In genomic region chr10:124481717-124482116, GRCh38 we compare ENCODE assay signal across 28 cellular contexts. TPM values are rescaled to one million over a fixed set of nuclear protein-coding genes. Genes with fewer than 3 reads are reported as not detected.
DNase-seq lines count a peak whose midpoint lies in the region; ATAC-seq and TF ChIP-seq lines count a peak whose summit lies in the region.
"Had no signal": no experiment of that assay in that cellular context is flagged by ENCODE, and none has a peak within 500 bp of the region (broad histone marks: within the 10 kb centered on the region; RNA-seq: fewer than 3 reads in every experiment).

No MANE protein-coding gene starts in this region.

- H3K79me2 ChIP-seq in neural progenitor cell (ENCODE audit: low read depth): no peaks in the 10 kb centered on the region

- peaks cover 9% of the 10 kb centered on the region for H3K9me3 Mint-ChIP-seq in Caco-2 (ENCODE audit: unreplicated experiment)
- H3K9me3 Mint-ChIP-seq in central memory CD8-positive, alpha-beta T cell: no peaks in the 10 kb centered on the region
- peaks cover 2% of the 10 kb centered on the region for H3K9me3 Mint-ChIP-seq in neural progenitor cell

- H3K36me3 Mint-ChIP-seq in Caco-2 (ENCODE audit: insufficient read depth, unreplicated experiment) (peaks cover 22% of the 10 kb centered on the region), neural progenitor cell (peaks cover 1% of the 10 kb centered on the region)
- H3K36me3 Mint-ChIP-seq in central memory CD8-positive, alpha-beta T cell (ENCODE audit: insufficient read depth): peaks cover 6% of the 10 kb centered on the region

- DNase-seq in Caco-2 (no peak), neural progenitor cell (ENCODE audit: low spot score) (no peak), NCI-H2107 treated with DMSO at 0.1 percent for 48 hours (lab: John Stamatoyannopoulos, UW; ENCODE audit: unreplicated experiment) (no peak), nucleus accumbens (lab: John Stamatoyannopoulos, UW) (no peak)
- no peak for DNase-seq in central memory CD8-positive, alpha-beta T cell (ENCODE audit: low spot score in 2 of 2)
- DNase-seq in stimulated activated CD4-positive, alpha-beta T cell treated with anti-CD3 and anti-CD28 coated beads, Interleukin-4, amount 100 ng/mL, for 24 hours: no peak
- DNase-seq: 8988T, ACHN, BE2C, DMS153, GM23248, MG63, NCI-H1105 treated with DMSO at 0.1 percent for 48 hours, NCI-H146, NCI-H1930, NCI-H2107, NCI-H446 treated with DMSO at 0.1 percent for 48 hours, NCI-H526, Right ventricle myocardium superior, RPMI8226 had no signal

- H3K4me1 Mint-ChIP-seq in Caco-2 (ENCODE audit: low read depth, unreplicated experiment) (peaks cover 23% of the 10 kb centered on the region), neural progenitor cell (peaks cover 24% of the 10 kb centered on the region)
- H3K4me1 Mint-ChIP-seq in central memory CD8-positive, alpha-beta T cell: peaks cover 10% of the 10 kb centered on the region
- H3K4me1 Mint-ChIP-seq: CD14-positive monocyte had no signal

- peaks cover 5% of the 10 kb centered on the region for H3F3A ChIP-seq in neural progenitor cell (ENCODE audit: low read depth)

- TF ChIP-seq CTCF in Caco-2 (IDR thresholded peaks at IDR 0.05; ENCODE audit: insufficient read depth in 1 of 2, low read depth in 1 of 2, low read length in 1 of 2, severe bottlenecking in 1 of 2, unreplicated experiment in 1 of 2) (no peak), HEK293 (tag by site-specific recombination; IDR thresholded peaks at IDR 0.05) (no peak), neural progenitor cell (IDR thresholded peaks at IDR 0.05) (no peak)

- peaks cover 9% of the 10 kb centered on the region for H4K20me1 ChIP-seq in neural progenitor cell (ENCODE audit: low read depth)

- H3K4me3 ChIP-seq in Caco-2 (ENCODE audit: low read depth, low read length) (no peak overlapping the region), HEK293 (ENCODE audit: low read depth, low read length) (no peak overlapping the region), neural progenitor cell (no peak overlapping the region)
- H3K4me3 ChIP-seq: GM23248, MG63, SJSA1 had no signal

- POLR2A ChIA-PET in Caco-2 (lab: Charles Lee) (no interaction called here), HEK293 (lab: Yijun Ruan, JAX) (no interaction called here)

- peaks cover 2% of the 10 kb centered on the region for H3K36me3 ChIP-seq in Caco-2 (ENCODE audit: control insufficient read depth, insufficient read depth, low read length)
- no peaks in the 10 kb centered on the region for H3K36me3 ChIP-seq in HEK293 (ENCODE audit: control insufficient read depth in 2 of 2, insufficient read depth in 1 of 2, low read length in 2 of 2)
- no peaks in the 10 kb centered on the region for H3K36me3 ChIP-seq in neural progenitor cell
- H3K36me3 ChIP-seq: BE2C, MG63, SJSA1 had no signal

- H3K27ac ChIP-seq in HEK293 (ENCODE audit: extremely low read depth, low read depth, low read length): no peak overlapping the region
- H3K27ac ChIP-seq in neural progenitor cell: no peak overlapping the region
- H3K27ac ChIP-seq: GM23248, HL-60, SJSA1 had no signal

- no peaks in the 10 kb centered on the region for H3K27me3 Mint-ChIP-seq in Caco-2 (ENCODE audit: insufficient read depth, unreplicated experiment)
- no peaks in the 10 kb centered on the region for H3K27me3 Mint-ChIP-seq in central memory CD8-positive, alpha-beta T cell
- peaks cover 9% of the 10 kb centered on the region for H3K27me3 Mint-ChIP-seq in neural progenitor cell (ENCODE audit: insufficient read depth, low read depth)

- intact Hi-C loops in Caco-2 (cut with micrococcal nuclease; ENCODE audit: unreplicated experiment): no loop called here

- peak overlapping the region; percentile 36 for H3K27ac Mint-ChIP-seq in Caco-2 (ENCODE audit: unreplicated experiment)
- H3K27ac Mint-ChIP-seq in central memory CD8-positive, alpha-beta T cell (ENCODE audit: low read depth): peak overlapping the region; percentile 58
- H3K27ac Mint-ChIP-seq in neural progenitor cell: peak overlapping the region; percentile 82

- H3K9ac ChIP-seq in neural progenitor cell: no peak overlapping the region
- H3K9ac ChIP-seq: GM23248 had no signal

- ATAC-seq in central memory CD8-positive, alpha-beta T cell (replicated peaks; ENCODE audit: extremely low read depth, poor library complexity, severe bottlenecking): no peak
- ATAC-seq in GM19324 (IDR thresholded peaks at IDR 0.05; ENCODE audit: low FRiP score, unreplicated experiment): no peak
- ATAC-seq: HCT116, HepG2 had no signal

- H3K4me3 Mint-ChIP-seq in Caco-2 (ENCODE audit: unreplicated experiment) (no peak overlapping the region), neural progenitor cell (no peak overlapping the region)
- H3K4me3 Mint-ChIP-seq in central memory CD8-positive, alpha-beta T cell: no peak overlapping the region
- H3K4me3 Mint-ChIP-seq: CD14-positive monocyte had no signal

- no peaks in the 10 kb centered on the region for H3K27me3 ChIP-seq in Caco-2 (replicated peaks; ENCODE audit: control insufficient read depth, insufficient read depth, low read length)
- H3K27me3 ChIP-seq in neural progenitor cell: no peaks in the 10 kb centered on the region
- H3K27me3 ChIP-seq: BE2C, MG63, SJSA1 had no signal

- H3K4me1 ChIP-seq in Caco-2 (peaks cover 33% of the 10 kb centered on the region), HEK293 (ENCODE audit: control insufficient read depth, insufficient read depth, low read length) (no peaks in the 10 kb centered on the region), neural progenitor cell (peaks cover 10% of the 10 kb centered on the region)
- H3K4me1 ChIP-seq: BE2C, SJSA1 had no signal

- CTCF ChIA-PET in Caco-2 (lab: Charles Lee) (no interaction called here), HEK293 (lab: Yijun Ruan, JAX) (interaction anchor here (0.6 kb wide), 1 partner anchor 75 kb away, joined by 3 read pairs; no protein-coding TSS in a partner anchor)

- H2AFZ ChIP-seq in neural progenitor cell (replicated peaks): no peak overlapping the region
- H2AFZ ChIP-seq: GM23248 had no signal

- H3K4me2 ChIP-seq in neural progenitor cell: no peak overlapping the region

- H3K9me3 ChIP-seq in Caco-2 (peaks cover 3% of the 10 kb centered on the region; the same call in 1 of the 2 replicates), HEK293 (ENCODE audit: control insufficient read depth, insufficient read depth, low read depth, low read length) (no peaks in the 10 kb centered on the region), neural progenitor cell (ENCODE audit: low read depth) (no peaks in the 10 kb centered on the region)
- H3K9me3 ChIP-seq: BE2C, MG63, SJSA1 had no signal

- no TSS peak for BruUV-seq in Caco-2 (replicated peaks; lab: Mats Ljungman, UMichigan)

TF ChIP-seq in HEK293, 187 proteins besides CTCF, POLR2A, EP300 and RAD21 (continues in another document):
- TF ChIP-seq INSM2 (tag by site-specific recombination; IDR thresholded peaks at IDR 0.05): no peak
- no peak for TF ChIP-seq ZSCAN5A (tag by site-specific recombination; IDR thresholded peaks at IDR 0.05)
- peak; percentile 74 for TF ChIP-seq ZIC2 (tag by site-specific recombination; IDR thresholded peaks at IDR 0.05)
- no peak for TF ChIP-seq ZNF639 (tag by site-specific recombination; IDR thresholded peaks at IDR 0.05)
- TF ChIP-seq ZBTB17 (tag by site-specific recombination; IDR thresholded peaks at IDR 0.05): no peak
- TF ChIP-seq GLIS1 (tag by site-specific recombination; IDR thresholded peaks at IDR 0.05): peak; percentile 71
- no peak for TF ChIP-seq ZNF341 (tag by site-specific recombination; IDR thresholded peaks at IDR 0.05; ENCODE audit: low read depth)

RNA-seq across cellular contexts. Expression of gene LHPP, which starts 20.1 kb away (rescaled TPM):
- total RNA-seq in Caco-2 (2022) (10.5 and 15.9 TPM in 2 replicates), neural progenitor cell (ENCODE audit: low replicate concordance) (23.3 and 24.5 TPM in 2 replicates)

RNA-seq across cellular contexts. Expression of gene NKX1-2, which starts 31.9 kb away (rescaled TPM):
- total RNA-seq in Caco-2 (2022) (2.0 and 2.8 TPM in 2 replicates), neural progenitor cell (ENCODE audit: low replicate concordance) (not detected in 2 replicates)
- total RNA-seq: Daoy, GM23248, HepG2, Right ventricle myocardium superior, SJSA1 had no signal
